In the genomic region with DNA sequence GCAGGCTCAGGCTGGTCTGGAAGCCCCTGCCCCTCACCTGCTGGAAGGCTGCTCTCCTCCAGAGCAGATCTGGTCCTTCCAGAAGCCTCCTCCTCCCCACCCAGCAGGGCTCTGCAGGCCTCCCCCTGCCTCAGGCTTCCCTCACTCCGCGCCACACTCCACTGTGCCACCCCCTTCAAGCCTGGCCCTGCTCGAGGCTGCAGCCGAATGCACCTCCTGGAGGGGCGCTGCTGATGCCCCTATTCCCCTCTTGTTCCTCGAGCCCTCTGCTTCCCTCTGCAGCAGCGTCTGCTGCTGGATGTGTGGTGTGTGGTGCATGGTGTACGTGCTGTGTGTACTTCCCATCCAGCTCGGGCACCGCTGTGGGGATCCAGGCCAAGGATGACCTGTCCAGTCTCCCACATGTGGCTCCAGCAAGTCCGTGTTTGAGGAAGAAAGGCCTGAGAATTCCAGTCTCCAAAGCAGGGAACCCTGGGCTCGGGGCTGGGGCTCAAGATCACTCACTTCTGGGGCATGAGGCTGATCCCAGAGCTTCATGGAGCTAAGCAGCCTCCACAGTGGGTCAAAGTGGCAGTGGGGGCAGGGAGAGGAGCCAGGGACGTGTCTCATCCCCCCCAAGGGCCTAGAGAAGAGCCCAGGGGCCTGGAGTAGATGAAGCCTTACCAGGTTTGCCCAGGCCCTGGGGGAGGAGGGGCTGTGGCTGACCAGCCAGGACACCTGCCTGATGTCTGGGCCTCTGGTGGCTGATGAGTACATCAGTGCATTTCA, we compare ENCODE assay signal across 13 cellular contexts.
DNase-seq lines count a peak whose midpoint lies in the region; ATAC-seq and TF ChIP-seq lines count a peak whose summit lies in the region.
"Had no signal": no experiment of that assay in that cellular context is flagged by ENCODE, and none has a peak within 500 bp of the region (broad histone marks: within the 10 kb centered on the region; RNA-seq: fewer than 3 reads in every experiment).

No MANE protein-coding gene starts in this region.

- no peaks in the 10 kb centered on the region for H3K4me1 ChIP-seq in naive thymus-derived CD4-positive, alpha-beta T cell (ENCODE audit: control insufficient read depth in 2 of 2, insufficient read depth in 2 of 2, low read length in 2 of 2)
- no peaks in the 10 kb centered on the region for H3K4me1 ChIP-seq in sigmoid colon
- H3K4me1 ChIP-seq: right atrium auricular region, testis had no signal

- peak; percentile 44 for DNase-seq in COLO668 (lab: John Stamatoyannopoulos, UW; ENCODE audit: unreplicated experiment)
- DNase-seq in G401 (ENCODE audit: low spot score) = peak; percentile 4
- peak; percentile 6 for DNase-seq in activated T-helper 2 cell treated with anti-CD3 and anti-CD28 coated beads, Interferon-gamma antibody, Interleukin-2, Interleukin-4, amounts not matched to agents 10 μg/mL and 5 μg/mL and 100 μg/mL, durations not matched to agents 14 hours and 24 hours and 36 hours (ENCODE audit: low spot score)
- DNase-seq in naive thymus-derived CD4-positive, alpha-beta T cell = peak in 1 of 9 donors; percentile 19
- DNase-seq in sigmoid colon = no peak
- DNase-seq in Ammon's horn (ENCODE audit: low spot score) = no peak
- no peak for DNase-seq in T-helper 2 cell treated with Interferon-gamma antibody and Interleukin-4, amounts not matched to agents 5 μg/mL and 100 μg/mL, for 36 hours (ENCODE audit: low spot score)
- DNase-seq: erythroblast, GM23248, NCI-H146, testis had no signal

- no peak for TF ChIP-seq CTCF in sigmoid colon (IDR thresholded peaks at IDR 0.05)

- peaks cover 22% of the 10 kb centered on the region for H3K9me3 Mint-ChIP-seq in activated T-helper 2 cell treated with anti-CD3 and anti-CD28 coated beads, Interferon-gamma antibody, Interleukin-2, Interleukin-4, amounts not matched to agents 10 μg/mL and 5 μg/mL and 100 μg/mL, durations not matched to agents 14 hours and 24 hours and 36 hours
- peaks cover 4 to 12% (median 9%) of the 10 kb centered on the region in 11 donors for H3K9me3 Mint-ChIP-seq in naive thymus-derived CD4-positive, alpha-beta T cell
- H3K9me3 Mint-ChIP-seq in T-helper 2 cell treated with Interferon-gamma antibody and Interleukin-4, amounts not matched to agents 5 μg/mL and 100 μg/mL, for 36 hours = peaks cover 8% of the 10 kb centered on the region

- ATAC-seq in naive thymus-derived CD4-positive, alpha-beta T cell = peak; percentile 14
- ATAC-seq in GM18858 (IDR thresholded peaks at IDR 0.05; ENCODE audit: unreplicated experiment) = no peak

- no peaks in the 10 kb centered on the region for H3K36me3 Mint-ChIP-seq in activated T-helper 2 cell treated with anti-CD3 and anti-CD28 coated beads, Interferon-gamma antibody, Interleukin-2, Interleukin-4, amounts not matched to agents 10 μg/mL and 5 μg/mL and 100 μg/mL, durations not matched to agents 14 hours and 24 hours and 36 hours (ENCODE audit: low read depth)
- H3K36me3 Mint-ChIP-seq in naive thymus-derived CD4-positive, alpha-beta T cell = peaks cover 0 to 9% (median 3%) of the 10 kb centered on the region in 5 donors
- H3K36me3 Mint-ChIP-seq in T-helper 2 cell treated with Interferon-gamma antibody and Interleukin-4, amounts not matched to agents 5 μg/mL and 100 μg/mL, for 36 hours (ENCODE audit: low read depth) = no peaks in the 10 kb centered on the region

- no peak for TF ChIP-seq POLR2A in sigmoid colon (IDR thresholded peaks at IDR 0.05)

- no peak overlapping the region for H3K27ac ChIP-seq in naive thymus-derived CD4-positive, alpha-beta T cell (ENCODE audit: low read depth, low read length)
- no peak overlapping the region for H3K27ac ChIP-seq in sigmoid colon
- H3K27ac ChIP-seq: GM23248, right atrium auricular region, testis had no signal

- POLR2A ChIA-PET in naive thymus-derived CD4-positive, alpha-beta T cell (lab: Charles Lee) = no interaction called here

- H3K27me3 ChIP-seq in naive thymus-derived CD4-positive, alpha-beta T cell (ENCODE audit: control insufficient read depth in 2 of 2, insufficient read depth in 2 of 2, low read length in 2 of 2) = no peaks in the 10 kb centered on the region
- peaks cover 0 to 12% (median 0%) of the 10 kb centered on the region in 3 donors for H3K27me3 ChIP-seq in sigmoid colon
- H3K27me3 ChIP-seq: right atrium auricular region, testis had no signal

- H3K27ac Mint-ChIP-seq in activated T-helper 2 cell treated with anti-CD3 and anti-CD28 coated beads, Interferon-gamma antibody, Interleukin-2, Interleukin-4, amounts not matched to agents 10 μg/mL and 5 μg/mL and 100 μg/mL, durations not matched to agents 14 hours and 24 hours and 36 hours = no peak overlapping the region
- peak overlapping the region in 3 of 9 donors; percentile 46 to 73 (median 47) for H3K27ac Mint-ChIP-seq in naive thymus-derived CD4-positive, alpha-beta T cell
- H3K27ac Mint-ChIP-seq in T-helper 2 cell treated with Interferon-gamma antibody and Interleukin-4, amounts not matched to agents 5 μg/mL and 100 μg/mL, for 36 hours = no peak overlapping the region

- H3K4me3 Mint-ChIP-seq in activated T-helper 2 cell treated with anti-CD3 and anti-CD28 coated beads, Interferon-gamma antibody, Interleukin-2, Interleukin-4, amounts not matched to agents 10 μg/mL and 5 μg/mL and 100 μg/mL, durations not matched to agents 14 hours and 24 hours and 36 hours (ENCODE audit: low read depth) = no peak overlapping the region
- no peak overlapping the region for H3K4me3 Mint-ChIP-seq in naive thymus-derived CD4-positive, alpha-beta T cell
- H3K4me3 Mint-ChIP-seq in T-helper 2 cell treated with Interferon-gamma antibody and Interleukin-4, amounts not matched to agents 5 μg/mL and 100 μg/mL, for 36 hours = no peak overlapping the region

- H3K27me3 Mint-ChIP-seq in activated T-helper 2 cell treated with anti-CD3 and anti-CD28 coated beads, Interferon-gamma antibody, Interleukin-2, Interleukin-4, amounts not matched to agents 10 μg/mL and 5 μg/mL and 100 μg/mL, durations not matched to agents 14 hours and 24 hours and 36 hours (ENCODE audit: low read depth) = peaks cover 3% of the 10 kb centered on the region
- peaks cover 0 to 13% (median 9%) of the 10 kb centered on the region in 5 donors for H3K27me3 Mint-ChIP-seq in naive thymus-derived CD4-positive, alpha-beta T cell
- H3K27me3 Mint-ChIP-seq in T-helper 2 cell treated with Interferon-gamma antibody and Interleukin-4, amounts not matched to agents 5 μg/mL and 100 μg/mL, for 36 hours (ENCODE audit: low read depth) = peaks cover 2% of the 10 kb centered on the region

- no peak overlapping the region for H3K4me3 ChIP-seq in naive thymus-derived CD4-positive, alpha-beta T cell (ENCODE audit: low read length)
- H3K4me3 ChIP-seq in sigmoid colon = no peak overlapping the region
- H3K4me3 ChIP-seq: GM23248, right atrium auricular region, testis had no signal

- no peak for TF ChIP-seq EP300 in sigmoid colon (IDR thresholded peaks at IDR 0.05)

- CTCF ChIA-PET in naive thymus-derived CD4-positive, alpha-beta T cell (lab: Charles Lee) = no interaction called here

- in situ Hi-C loops in G401 (cut with HindIII; ENCODE audit: low sequenced_read_pairs) = no loop called here

- H3K9me3 ChIP-seq in naive thymus-derived CD4-positive, alpha-beta T cell (ENCODE audit: control insufficient read depth in 2 of 3, low read length in 3 of 3) = no peaks in the 10 kb centered on the region
- peaks cover 0 to 5% (median 1%) of the 10 kb centered on the region in 4 donors for H3K9me3 ChIP-seq in sigmoid colon
- H3K9me3 ChIP-seq: testis had no signal

- no peaks in the 10 kb centered on the region for H3K4me1 Mint-ChIP-seq in activated T-helper 2 cell treated with anti-CD3 and anti-CD28 coated beads, Interferon-gamma antibody, Interleukin-2, Interleukin-4, amounts not matched to agents 10 μg/mL and 5 μg/mL and 100 μg/mL, durations not matched to agents 14 hours and 24 hours and 36 hours (ENCODE audit: low read depth)
- peaks cover 0 to 7% (median 0%) of the 10 kb centered on the region in 7 donors for H3K4me1 Mint-ChIP-seq in naive thymus-derived CD4-positive, alpha-beta T cell
- no peaks in the 10 kb centered on the region for H3K4me1 Mint-ChIP-seq in T-helper 2 cell treated with Interferon-gamma antibody and Interleukin-4, amounts not matched to agents 5 μg/mL and 100 μg/mL, for 36 hours (ENCODE audit: low read depth)

- intact Hi-C loops in activated T-helper 2 cell treated with anti-CD3 and anti-CD28 coated beads, Interferon-gamma antibody, Interleukin-2, Interleukin-4, amounts not matched to agents 10 μg/mL and 5 μg/mL and 100 μg/mL, durations not matched to agents 14 hours and 24 hours and 36 hours (cut with micrococcal nuclease) = no loop called here
- intact Hi-C loops in naive thymus-derived CD4-positive, alpha-beta T cell (cut with micrococcal nuclease) = no loop called here
- intact Hi-C loops in sigmoid colon (cut with DNase I) = no loop called here

- 58 to 63% methylated on average over 13 of the region's 13 CpGs for WGBS in sigmoid colon, 2 donors

- H3K36me3 ChIP-seq in naive thymus-derived CD4-positive, alpha-beta T cell (ENCODE audit: control insufficient read depth in 2 of 3, insufficient read depth in 3 of 3, low read length in 3 of 3) = no peaks in the 10 kb centered on the region
- no peaks in the 10 kb centered on the region for H3K36me3 ChIP-seq in sigmoid colon
- H3K36me3 ChIP-seq: right atrium auricular region had no signal

Comparison
In these comparisons a context has a peak if more than half of its experiments do, and no peak if none do; other contexts are left out.
1. DNase-seq: peak in COLO668 (single experiment), G401 (single experiment) and activated T-helper 2 cell treated with anti-CD3 and anti-CD28 coated beads, Interferon-gamma antibody, Interleukin-2, Interleukin-4, amounts not matched to agents 10 μg/mL and 5 μg/mL and 100 μg/mL, durations not matched to agents 14 hours and 24 hours and 36 hours (single experiment); none in sigmoid colon (single experiment), Ammon's horn (single experiment) and T-helper 2 cell treated with Interferon-gamma antibody and Interleukin-4, amounts not matched to agents 5 μg/mL and 100 μg/mL, for 36 hours (single experiment).